In genomic region chr1:218705391-218705790, GRCh38 we compare ENCODE assay signal across 18 cellular contexts.
DNase-seq lines count a peak whose midpoint lies in the region; ATAC-seq, FAIRE-seq and TF ChIP-seq lines count a peak whose summit lies in the region.
"Had no signal": no experiment of that assay in that cellular context is flagged by ENCODE, and none has a peak within 500 bp of the region (broad histone marks: within the 10 kb centered on the region; RNA-seq: fewer than 3 reads in every experiment).

No MANE protein-coding gene starts in this region.

- no TSS peak for BruUV-seq in HepG2 (replicated peaks; lab: Mats Ljungman, UMichigan)

- H3K79me2 ChIP-seq in HepG2 (ENCODE audit: insufficient read depth, low read length), result no peaks in the 10 kb centered on the region

- no peak overlapping the region for H2AFZ ChIP-seq in HepG2 (ENCODE audit: low read length)

- H4K20me1 ChIP-seq in HepG2 (ENCODE audit: insufficient read depth, low read length), result no peaks in the 10 kb centered on the region

- TF ChIP-seq CTCF in C4-2B (conservative IDR thresholded peaks at IDR 0.05) (no peak), bronchial epithelial cell (IDR thresholded peaks at IDR 0.05; ENCODE audit: insufficient read depth, low read length, severe bottlenecking) (no peak), HepG2 (CRISPR knock-in tag; IDR thresholded peaks at IDR 0.05) (no peak)
- TF ChIP-seq CTCF in CD8-positive, alpha-beta T cell (IDR thresholded peaks at IDR 0.05), result no peak

- H3K9me3 Mint-ChIP-seq in CD8-positive, alpha-beta T cell, result no peaks in the 10 kb centered on the region
- H3K9me3 Mint-ChIP-seq in CD4-positive, alpha-beta memory T cell, result peaks cover 0 to 15% (median 3%) of the 10 kb centered on the region in 8 donors

- TF ChIP-seq EP300 in HepG2 (IDR thresholded peaks at IDR 0.05; ENCODE audit: low read depth in 2 of 2, low read length in 2 of 2) (no peak), HepG2 (CRISPR knock-in tag; IDR thresholded peaks at IDR 0.05; ENCODE audit: borderline replicate concordance) (no peak)

- 23% methylated on average over 2 of the region's 2 CpGs for WGBS in HepG2 (ENCODE audit: low lambda C conversion rate)

- FAIRE-seq in bronchial epithelial cell (lab: Jason Lieb, UNC) (no peak), HepG2 (lab: Jason Lieb, UNC) (no peak)

- H3K4me1 Mint-ChIP-seq in CD8-positive, alpha-beta T cell (ENCODE audit: low read depth), result no peaks in the 10 kb centered on the region
- no peaks in the 10 kb centered on the region for H3K4me1 Mint-ChIP-seq in CD4-positive, alpha-beta memory T cell
- H3K4me1 Mint-ChIP-seq: T-cell had no signal

- CTCF ChIA-PET in HepG2 (lab: Yijun Ruan, JAX; ENCODE audit: low intra/inter-chr PET ratio, low total read pairs), result no interaction called here
- CTCF ChIA-PET in CD8-positive, alpha-beta T cell (lab: Charles Lee), result no interaction called here
- CTCF ChIA-PET in CD4-positive, alpha-beta memory T cell (lab: Charles Lee; ENCODE audit: partially characterized antibody), result no interaction called here

- ATAC-seq in HepG2, result no peak
- ATAC-seq in CD8-positive, alpha-beta T cell, result no peak
- ATAC-seq: T-cell had no signal

- in situ Hi-C loops in HepG2 (cut with HindIII; ENCODE audit: extremely low pct_ligation_motif_present, low pct_unique_long_range_greater_than_20kb), result no loop called here

- no peak overlapping the region for H3K9ac ChIP-seq in HepG2 (ENCODE audit: insufficient read depth, low read depth, low read length)

- no peak overlapping the region for H3K4me3 ChIP-seq in bronchial epithelial cell (ENCODE audit: low read depth, low read length)
- H3K4me3 ChIP-seq in HepG2 (replicated peaks in 1 of 3; ENCODE audit: insufficient read depth in 1 of 3, low read depth in 2 of 3, low read length in 3 of 3), result no peak overlapping the region
- H3K4me3 ChIP-seq in CD8-positive, alpha-beta T cell (ENCODE audit: low read depth, low read length), result no peak overlapping the region
- no peak overlapping the region for H3K4me3 ChIP-seq in CD4-positive, alpha-beta memory T cell (ENCODE audit: low read length in 2 of 2)

- TF ChIP-seq POLR2A in HepG2 (IDR thresholded peaks at IDR 0.05; ENCODE audit: insufficient read depth in 1 of 2, low read depth in 2 of 2, low read length in 2 of 2), result no peak

- intact Hi-C loops in HepG2 (cut with micrococcal nuclease; ENCODE audit: unreplicated experiment), result no loop called here
- intact Hi-C loops in CD8-positive, alpha-beta T cell (cut with DNase I, micrococcal nuclease), result no loop called here
- intact Hi-C loops in CD4-positive, alpha-beta memory T cell (cut with micrococcal nuclease), result no loop called here

- no peak overlapping the region for H3K27ac Mint-ChIP-seq in CD8-positive, alpha-beta T cell
- no peak overlapping the region for H3K27ac Mint-ChIP-seq in CD4-positive, alpha-beta memory T cell
- H3K27ac Mint-ChIP-seq: T-cell had no signal

- peaks cover 17% of the 10 kb centered on the region for H3K4me1 ChIP-seq in HepG2 (ENCODE audit: insufficient read depth, low read length)
- H3K4me1 ChIP-seq in CD8-positive, alpha-beta T cell (ENCODE audit: insufficient read depth, low read length), result no peaks in the 10 kb centered on the region
- H3K4me1 ChIP-seq in CD4-positive, alpha-beta memory T cell (ENCODE audit: insufficient read depth, low read length), result no peaks in the 10 kb centered on the region

- H3K36me3 ChIP-seq in bronchial epithelial cell (ENCODE audit: control insufficient read depth, insufficient read depth, low read length) (no peaks in the 10 kb centered on the region), HepG2 (replicated peaks in 1 of 2; ENCODE audit: control insufficient read depth in 1 of 2, insufficient read depth in 2 of 2, low read length in 2 of 2) (no peaks in the 10 kb centered on the region)
- no peaks in the 10 kb centered on the region for H3K36me3 ChIP-seq in CD8-positive, alpha-beta T cell (ENCODE audit: insufficient read depth, low read length)
- H3K36me3 ChIP-seq in CD4-positive, alpha-beta memory T cell (ENCODE audit: insufficient read depth, low read length), result no peaks in the 10 kb centered on the region
- H3K36me3 ChIP-seq: WERI-Rb-1 had no signal

- no peaks in the 10 kb centered on the region for H3K27me3 Mint-ChIP-seq in CD8-positive, alpha-beta T cell (ENCODE audit: low read depth)
- no peaks in the 10 kb centered on the region for H3K27me3 Mint-ChIP-seq in CD4-positive, alpha-beta memory T cell

- H3K27ac ChIP-seq in C4-2B, result peak overlapping the region; percentile 51; the same call in 1 of the 2 replicates
- H3K27ac ChIP-seq in HepG2 (ENCODE audit: extremely low read length, insufficient read depth, low read length), result no peak overlapping the region
- no peak overlapping the region for H3K27ac ChIP-seq in CD8-positive, alpha-beta T cell (ENCODE audit: low read depth, low read length)
- H3K27ac ChIP-seq in CD4-positive, alpha-beta memory T cell (ENCODE audit: low read depth, low read length), result no peak overlapping the region
- H3K27ac ChIP-seq: WERI-Rb-1 had no signal

- TF ChIP-seq RAD21 in HepG2 (CRISPR knock-in tag; IDR thresholded peaks at IDR 0.05), result no peak

- no peak overlapping the region for H3K4me3 Mint-ChIP-seq in CD8-positive, alpha-beta T cell
- no peak overlapping the region for H3K4me3 Mint-ChIP-seq in CD4-positive, alpha-beta memory T cell
- H3K4me3 Mint-ChIP-seq: T-cell, type B pancreatic cell had no signal

- H3K4me2 ChIP-seq in HepG2 (ENCODE audit: low read depth, low read length), result no peak overlapping the region

- DNase-seq in NCI-H460 (ENCODE audit: extremely low read depth, low read depth) (peak; percentile 45), bronchial epithelial cell (ENCODE audit: low read depth) (peak; percentile 79), HepG2 (ENCODE audit: low spot score) (no peak), NCI-H187 (lab: John Stamatoyannopoulos, UW) (no peak), cerebellar nuclear complex (lab: John Stamatoyannopoulos, UW) (no peak)
- no peak for DNase-seq in CD8-positive, alpha-beta T cell
- no peak for DNase-seq in CD4-positive, alpha-beta memory T cell
- DNase-seq: activated CD8-positive, alpha-beta memory T cell treated with anti-CD3 and anti-CD28 coated beads for 24 hours; amygdala; COR-L47; NCI-H1436 treated with DMSO at 0.1 percent for 48 hours; posterior cingulate gyrus; stimulated activated CD4-positive, alpha-beta T cell treated with anti-CD3 and anti-CD28 coated beads, Interleukin-12 subunit alpha, Interleukin-12 subunit beta, amount 100 ng/mL, for 4 hours; stimulated activated naive CD4-positive, alpha-beta T cell treated with Interleukin-2 at 50 U/mL for 16 hours; T-cell; WERI-Rb-1 had no signal

- no peaks in the 10 kb centered on the region for H3K9me3 ChIP-seq in HepG2 (ENCODE audit: low read length)
- no peaks in the 10 kb centered on the region for H3K9me3 ChIP-seq in CD8-positive, alpha-beta T cell (ENCODE audit: low read length)
- no peaks in the 10 kb centered on the region for H3K9me3 ChIP-seq in CD4-positive, alpha-beta memory T cell (ENCODE audit: control insufficient read depth in 1 of 2, low read length in 2 of 2)

- no peaks in the 10 kb centered on the region for H3K36me3 Mint-ChIP-seq in CD8-positive, alpha-beta T cell
- H3K36me3 Mint-ChIP-seq in CD4-positive, alpha-beta memory T cell, result no peaks in the 10 kb centered on the region
- H3K36me3 Mint-ChIP-seq: T-cell, type B pancreatic cell had no signal

- H3K27me3 ChIP-seq in bronchial epithelial cell (ENCODE audit: control insufficient read depth, insufficient read depth, low read length) (no peaks in the 10 kb centered on the region), HepG2 (ENCODE audit: control insufficient read depth in 1 of 2, insufficient read depth in 2 of 2, low read length in 2 of 2) (no peaks in the 10 kb centered on the region)
- H3K27me3 ChIP-seq in CD8-positive, alpha-beta T cell (ENCODE audit: insufficient read depth, low read length), result no peaks in the 10 kb centered on the region
- no peaks in the 10 kb centered on the region for H3K27me3 ChIP-seq in CD4-positive, alpha-beta memory T cell (ENCODE audit: insufficient read depth, low read length)

- POLR2A ChIA-PET in HepG2 (lab: Yijun Ruan, JAX), result no interaction called here
- POLR2A ChIA-PET in CD8-positive, alpha-beta T cell (lab: Charles Lee), result no interaction called here
- POLR2A ChIA-PET in CD4-positive, alpha-beta memory T cell (lab: Charles Lee; ENCODE audit: partially characterized antibody), result no interaction called here

TF ChIP-seq in HepG2, 621 proteins besides CTCF, POLR2A, EP300 and RAD21:
- TF ChIP-seq ZNF557 (CRISPR knock-in tag; IDR thresholded peaks at IDR 0.05) (no peak), CREB1 (IDR thresholded peaks at IDR 0.05) (peak; percentile 57), CREB1 (CRISPR knock-in tag; IDR thresholded peaks at IDR 0.05) (no peak)
TF ChIP-seq in HepG2: peak in this region for 1.

Comparison
In these comparisons a context has a peak if more than half of its experiments do, and no peak if none do; other contexts are left out.
1. DNase-seq: peak in NCI-H460 (single experiment) and bronchial epithelial cell (single experiment); none in HepG2 (single experiment), CD8-positive, alpha-beta T cell (0 of 7), NCI-H187 (0 of 2), CD4-positive, alpha-beta memory T cell (0 of 5) and cerebellar nuclear complex (0 of 2).